Comparison of ENCODE assay signal across 17 cellular contexts in the genomic region with DNA sequence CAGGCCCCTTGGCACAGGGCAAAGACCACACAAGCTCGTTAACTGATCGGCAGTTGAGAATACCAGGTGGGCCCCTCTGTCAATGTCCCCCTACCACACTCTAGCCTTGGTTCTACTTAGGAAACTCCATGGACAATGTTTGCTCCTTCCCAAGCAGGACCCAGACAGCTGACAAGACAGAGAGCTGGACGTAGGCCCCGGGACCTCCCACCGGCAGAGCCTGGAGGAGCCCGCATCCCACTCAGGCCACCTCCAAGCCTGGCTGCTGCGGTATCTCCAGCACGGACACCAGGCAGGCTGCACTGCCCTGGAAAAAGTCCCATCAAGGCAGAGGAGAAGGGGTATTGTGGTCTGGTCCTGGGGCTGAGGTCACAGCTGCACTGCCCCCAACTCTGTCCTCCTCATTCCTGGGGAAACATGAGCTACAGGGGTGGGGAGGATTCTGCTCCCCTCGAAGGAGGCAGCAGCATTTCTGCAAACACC. TPM values are rescaled to one million over a fixed set of nuclear protein-coding genes. Genes with fewer than 3 reads are reported as not detected.
"Had no signal": no experiment of that assay in that cellular context is flagged by ENCODE, and none has a peak within 500 bp of the region (broad histone marks: within the 10 kb centered on the region; RNA-seq: fewer than 3 reads in every experiment).

No MANE protein-coding gene starts in this region.

- DNase-seq: activated CD4-positive, alpha-beta T cell treated with anti-CD3 and anti-CD28 coated beads, Interleukin-2, amount 50 U/mL, for 1 hour; activated CD4-positive, CD25-positive, alpha-beta regulatory T cell; activated CD8-positive, alpha-beta memory T cell treated with anti-CD3 and anti-CD28 coated beads for 24 hours; activated naive CD4-positive, alpha-beta T cell treated with Interleukin-2 at 50 U/mL for 16 hours; activated T-cell treated with anti-CD3 and anti-CD28 coated beads for 4 hours; effector CD4-positive, alpha-beta T cell; immature natural killer cell; natural killer cell; stimulated activated naive CD8-positive, alpha-beta T cell treated with anti-CD3 and anti-CD28 coated beads, Interleukin-15, Interleukin-2, amounts not matched to agents 100 U/mL and 50 U/mL, for 24 hours; transverse colon had no signal

- H3K4me3 Mint-ChIP-seq: immature natural killer cell, natural killer cell had no signal

- H3K27ac Mint-ChIP-seq: immature natural killer cell, natural killer cell had no signal

- H3K9me3 ChIP-seq: ascending aorta, gastroesophageal sphincter, heart left ventricle, SJSA1, transverse colon, vagina had no signal

- H3K9me3 Mint-ChIP-seq: immature natural killer cell, natural killer cell had no signal

- H3K27ac ChIP-seq: ascending aorta, gastroesophageal sphincter, heart left ventricle, SJSA1, transverse colon, vagina had no signal

- H3K36me3 ChIP-seq: ascending aorta, gastroesophageal sphincter, heart left ventricle, SJSA1, transverse colon, vagina had no signal

- H3K27me3 ChIP-seq: vagina had no signal

- H3K36me3 Mint-ChIP-seq: immature natural killer cell, natural killer cell had no signal

- H3K4me3 ChIP-seq: ascending aorta, gastroesophageal sphincter, heart left ventricle, SJSA1, transverse colon, vagina had no signal

RNA-seq across cellular contexts. Expression of gene GRM4, which starts 6.2 kb away (rescaled TPM):
- total RNA-seq: ascending aorta; esophagus mucosa; gastroesophageal sphincter; natural killer cell; SJSA1; T-helper 2 cell treated with Interferon-gamma antibody and Interleukin-4, amounts not matched to agents 100 ng/mL and 5 ng/mL, for 36 hours; transverse colon; vagina had no signal
- polyA plus RNA-seq: heart left ventricle, immature natural killer cell had no signal
